In the genomic region with DNA sequence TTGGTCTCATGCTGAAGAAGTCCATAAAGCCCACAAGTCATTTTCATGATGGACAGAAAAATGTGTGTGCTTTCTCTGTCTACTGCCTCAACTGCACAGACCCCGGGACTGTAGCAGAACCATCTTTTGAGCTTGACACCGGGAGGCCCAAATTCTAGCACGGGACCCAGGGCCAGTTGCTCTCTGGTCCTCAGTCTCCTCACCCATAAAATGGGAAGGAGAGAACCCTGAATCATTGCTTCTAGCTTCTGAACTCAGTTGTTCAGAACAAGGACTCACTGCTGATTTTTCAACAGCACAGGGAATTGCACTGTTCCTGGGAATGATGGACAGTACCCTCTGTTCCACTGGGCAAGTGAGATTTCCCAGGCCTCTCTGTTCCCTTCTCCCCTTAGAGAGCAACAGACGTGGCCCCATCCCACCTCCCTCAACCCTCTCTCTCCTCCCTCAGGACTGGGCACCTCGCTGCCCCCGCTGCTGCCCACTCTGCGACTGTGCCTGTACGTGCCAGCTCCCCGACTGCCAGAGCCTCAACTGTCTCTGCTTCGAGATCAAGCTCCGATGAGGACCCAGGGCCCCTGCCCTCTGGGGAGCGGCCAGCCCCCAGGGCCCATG, we compare ENCODE assay signal across 8 cellular contexts. TPM values are rescaled to one million over a fixed set of nuclear protein-coding genes. Genes with fewer than 3 reads are reported as not detected.
DNase-seq lines count a peak whose midpoint lies in the region; ATAC-seq, FAIRE-seq and TF ChIP-seq lines count a peak whose summit lies in the region.

No MANE protein-coding gene starts in this region.

- H3K27me3 ChIP-seq in GM23248 (replicated peaks; ENCODE audit: insufficient read depth) (no peaks in the 10 kb centered on the region), small intestine (ENCODE audit: control insufficient read depth in 2 of 2, insufficient read depth in 2 of 2, low read length in 2 of 2) (no peaks in the 10 kb centered on the region)

- in situ Hi-C loops in GM23248 (cut with MboI), result no loop called here

- no peak for FAIRE-seq in small intestine (lab: Jason Lieb, UNC)

- H3K4me2 ChIP-seq in GM23248 (ENCODE audit: unreplicated experiment), result peak overlapping the region; percentile 95

- H3K4me1 ChIP-seq in GM23248 (ENCODE audit: insufficient read depth) (peaks cover 21% of the 10 kb centered on the region), small intestine (ENCODE audit: control insufficient read depth in 2 of 2, insufficient read depth in 1 of 2, low read depth in 1 of 2, low read length in 1 of 2) (peaks cover 0 to 6% of the 10 kb centered on the region in 2 donors)

- peak overlapping the region; percentile 87 for H3K27ac ChIP-seq in GM23248
- peak overlapping the region; percentile 52 to 99 for H3K27ac ChIP-seq in small intestine (ENCODE audit: low read depth in 1 of 2, low read length in 1 of 2)

- no peaks in the 10 kb centered on the region for H3K9me3 ChIP-seq in GM23248 (ENCODE audit: low read depth)
- no peaks in the 10 kb centered on the region for H3K9me3 ChIP-seq in T-helper 17 cell (ENCODE audit: control insufficient read depth, low read length, poor library complexity, severe bottlenecking)
- H3K9me3 ChIP-seq in small intestine (ENCODE audit: control insufficient read depth, low read depth), result no peaks in the 10 kb centered on the region

- no peaks in the 10 kb centered on the region for H3K9me2 ChIP-seq in GM23248 (ENCODE audit: insufficient read depth)

- ATAC-seq in T-helper 17 cell (no peak), GM19397 (IDR thresholded peaks at IDR 0.05; ENCODE audit: unreplicated experiment) (no peak), GM19467 (IDR thresholded peaks at IDR 0.05; ENCODE audit: unreplicated experiment) (no peak)

- peak overlapping the region; percentile 92 for H3K9ac ChIP-seq in GM23248

- H3K79me2 ChIP-seq in GM23248 (ENCODE audit: insufficient read depth), result peaks cover 49% of the 10 kb centered on the region

- peaks cover 25% of the 10 kb centered on the region for H3K4me1 Mint-ChIP-seq in T-helper 17 cell

- H3K27me3 Mint-ChIP-seq in T-helper 17 cell, result no peaks in the 10 kb centered on the region

- H3F3A ChIP-seq in GM23248 (ENCODE audit: insufficient read depth), result peaks cover 26% of the 10 kb centered on the region

- peaks cover 12% of the 10 kb centered on the region; the same call in 1 of the 2 replicates for H4K20me1 ChIP-seq in GM23248 (ENCODE audit: insufficient read depth)

- DNase-seq in GM23248, result no peak
- DNase-seq in T-helper 17 cell, result no peak
- no peak for DNase-seq in fibroblast of the aortic adventitia (ENCODE audit: low read depth)
- DNase-seq in small intestine, result no peak
- no peak for DNase-seq in DMS 273 treated with DMSO at 0.1 percent for 48 hours (lab: John Stamatoyannopoulos, UW)
- DNase-seq in SHP77 (lab: John Stamatoyannopoulos, UW), result no peak

- peak overlapping the region; percentile 96 for H3K27ac Mint-ChIP-seq in T-helper 17 cell

- WGBS in GM23248 (ENCODE audit: low coverage in 1 of 2, low lambda C conversion rate in 2 of 2, missing lambda C conversion rate in 2 of 2), 2 experiments, result 56% methylated on average over 12 of the region's 12 CpGs
- WGBS in small intestine, 3 donors, result 66 to 79% (median 75%) methylated on average over 12 of the region's 12 CpGs

- peak overlapping the region; percentile 34 for H2AFZ ChIP-seq in GM23248

- TF ChIP-seq CTCF in fibroblast of the aortic adventitia (IDR thresholded peaks at IDR 0.05; ENCODE audit: insufficient read depth, low read length), result no peak

- peaks cover 13% of the 10 kb centered on the region for H3K36me3 ChIP-seq in GM23248 (ENCODE audit: low read depth)
- H3K36me3 ChIP-seq in small intestine (ENCODE audit: control insufficient read depth in 2 of 2, insufficient read depth in 2 of 2, low read length in 2 of 2), result peaks cover 0 to 5% of the 10 kb centered on the region in 2 donors

- H3K4me3 Mint-ChIP-seq in T-helper 17 cell, result peak overlapping the region; percentile 98

- H3K36me3 Mint-ChIP-seq in T-helper 17 cell (ENCODE audit: low read depth), result no peaks in the 10 kb centered on the region

- H3K4me3 ChIP-seq in GM23248, result peak overlapping the region; percentile 82
- H3K4me3 ChIP-seq in fibroblast of the aortic adventitia (ENCODE audit: low read depth, low read length), result peak overlapping the region; percentile 77
- H3K4me3 ChIP-seq in small intestine (ENCODE audit: low read depth in 1 of 2, low read length in 2 of 2), result no peak overlapping the region

RNA-seq across cellular contexts. Expression of gene ALDOA, which starts 2.2 kb away (rescaled TPM):
- total RNA-seq in GM23248 (2014; rRNA removed; shearing (Covaris generic)), result 1,441 and 1,602 TPM in 2 replicates
- 2,742 and 2,900 TPM in 2 replicates for polyA plus RNA-seq in GM23248 (2016; fragmentation: Nextera tagmentation; extraction: Ambion mirVana)
- total RNA-seq in T-helper 17 cell, result 100 to 1,000 TPM; 421 to 426 TPM
- total RNA-seq in fibroblast of the aortic adventitia (ENCODE audit: low replicate concordance), result 522 and 792 TPM in 2 replicates
- 1,000 to 10,000 TPM in 2 of 3 donors, 100 to 1,000 TPM in 1; 895 to 1,111 (median 1,073) TPM for polyA plus RNA-seq in small intestine

RNA-seq across cellular contexts. Expression of gene PPP4C, which starts 12.4 kb away (rescaled TPM):
- 135 and 168 TPM in 2 replicates for total RNA-seq in GM23248 (2014; rRNA removed; shearing (Covaris generic))
- 205 and 210 TPM in 2 replicates for polyA plus RNA-seq in GM23248 (2016; fragmentation: Nextera tagmentation; extraction: Ambion mirVana)
- 10 to 100 TPM; 80.8 to 89.3 TPM for total RNA-seq in T-helper 17 cell
- 70.8 and 154 TPM in 2 replicates for total RNA-seq in fibroblast of the aortic adventitia (ENCODE audit: low replicate concordance)
- 100 to 1,000 TPM; 121 to 145 (median 124) TPM for polyA plus RNA-seq in small intestine

RNA-seq across cellular contexts. Expression of gene TBX6, which starts 28.3 kb away (rescaled TPM):
- 0.11 TPM in 1 of 2 replicates, not detected in the other for total RNA-seq in GM23248 (2014; rRNA removed; shearing (Covaris generic))
- 0.13 and 0.20 TPM in 2 replicates for polyA plus RNA-seq in GM23248 (2016; fragmentation: Nextera tagmentation; extraction: Ambion mirVana)
- total RNA-seq in T-helper 17 cell, result under 1 TPM; 0.65 to 0.94 TPM
- 0.09 and 0.16 TPM in 2 replicates for total RNA-seq in fibroblast of the aortic adventitia (ENCODE audit: low replicate concordance)
- polyA plus RNA-seq in small intestine, result 1 to 10 TPM in 1 of 3 donors, under 1 TPM in 2; 0.54 to 1.6 (median 0.87) TPM

RNA-seq across cellular contexts. Expression of gene TLCD3B, which starts 32.3 kb away (rescaled TPM):
- not detected in 2 replicates for total RNA-seq in GM23248 (2014; rRNA removed; shearing (Covaris generic))
- polyA plus RNA-seq in GM23248 (2016; fragmentation: Nextera tagmentation; extraction: Ambion mirVana) (0.13 TPM in 1 of 2 replicates, not detected in the other), small intestine (1 to 10 TPM in 1 of 3 donors, not detected in 2; 1.4 TPM)
- total RNA-seq in T-helper 17 cell (not detected), fibroblast of the aortic adventitia (ENCODE audit: low replicate concordance) (0.18 TPM in 1 of 2 replicates, not detected in the other)

RNA-seq across cellular contexts. Expression of gene YPEL3, which starts 32.6 kb away (rescaled TPM):
- total RNA-seq in GM23248 (2014; rRNA removed; shearing (Covaris generic)), result 62.6 and 100.0 TPM in 2 replicates
- polyA plus RNA-seq in GM23248 (2016; fragmentation: Nextera tagmentation; extraction: Ambion mirVana) (192 and 200 TPM in 2 replicates), small intestine (100 to 1,000 TPM in 2 of 3 donors, 10 to 100 TPM in 1; 39.6 to 154 (median 132) TPM)
- total RNA-seq in T-helper 17 cell (100 to 1,000 TPM in 1 of 2 donors, 10 to 100 TPM in 1; 94.9 to 131 TPM), fibroblast of the aortic adventitia (ENCODE audit: low replicate concordance) (15.8 and 19.8 TPM in 2 replicates)

Comparison
In these comparisons a context has a peak if more than half of its experiments do, and no peak if none do; other contexts are left out.
1. H3K4me3 ChIP-seq: peak in GM23248 (single experiment) and fibroblast of the aortic adventitia (single experiment); none in small intestine (0 of 2).